Comparison of ENCODE assay signal across 11 cellular contexts in genomic region chrX:111352424-111352823, GRCh38. TPM values are rescaled to one million over a fixed set of nuclear protein-coding genes. Genes with fewer than 3 reads are reported as not detected.
DNase-seq lines count a peak whose midpoint lies in the region; ATAC-seq and TF ChIP-seq lines count a peak whose summit lies in the region.
"Had no signal": no experiment of that assay in that cellular context is flagged by ENCODE, and none has a peak within 500 bp of the region (broad histone marks: within the 10 kb centered on the region; RNA-seq: fewer than 3 reads in every experiment).

No MANE protein-coding gene starts in this region.

- no peaks in the 10 kb centered on the region for H3K36me3 ChIP-seq in right lobe of liver
- H3K36me3 ChIP-seq: BLaER1 treated with 17β-estradiol and CSF1 and Interleukin-3, amounts not matched to agents 10 nM and 100 nM had no signal

- no peaks in the 10 kb centered on the region for H3K27me3 ChIP-seq in right lobe of liver

- peak; percentile 42 to 74 (median 72) for ATAC-seq in right lobe of liver
- no peak for ATAC-seq in activated T-helper 17 cell treated with anti-CD3 and anti-CD28 coated beads, Interleukin-2, amount 50 U/mL, for 72 hours (replicated peaks)
- ATAC-seq: HCT116 had no signal

- peaks cover 0 to 12% (median 0%) of the 10 kb centered on the region in 5 experiments for H3K9me3 Mint-ChIP-seq in brain
- H3K9me3 Mint-ChIP-seq in activated T-helper 17 cell treated with anti-CD3 and anti-CD28 coated beads, Interleukin-2, amount 50 U/mL, for 72 hours: no peaks in the 10 kb centered on the region
- H3K9me3 Mint-ChIP-seq: activated CD4-positive, alpha-beta T cell treated with anti-CD3 and anti-CD28 coated beads, Interleukin-2, amount 10 ng/mL, durations not matched to agents 7 days and 5 days had no signal

- H3K27me3 Mint-ChIP-seq in brain: no peaks in the 10 kb centered on the region
- no peaks in the 10 kb centered on the region for H3K27me3 Mint-ChIP-seq in activated T-helper 17 cell treated with anti-CD3 and anti-CD28 coated beads, Interleukin-2, amount 50 U/mL, for 72 hours
- H3K27me3 Mint-ChIP-seq: activated CD4-positive, alpha-beta T cell treated with anti-CD3 and anti-CD28 coated beads, Interleukin-2, amount 10 ng/mL, durations not matched to agents 7 days and 5 days had no signal

- no peak overlapping the region for H3K4me3 ChIP-seq in right lobe of liver
- H3K4me3 ChIP-seq: BLaER1 treated with 17β-estradiol and CSF1 and Interleukin-3, amounts not matched to agents 10 nM and 100 nM had no signal

- TF ChIP-seq CTCF in brain (conservative IDR thresholded peaks at IDR 0.05) (no peak), right lobe of liver (IDR thresholded peaks at IDR 0.05) (no peak)

- no peak for TF ChIP-seq POLR2A in right lobe of liver (IDR thresholded peaks at IDR 0.05)

- H3K9me3 ChIP-seq in right lobe of liver: no peaks in the 10 kb centered on the region

- intact Hi-C loops in right lobe of liver (cut with DNase I): no loop called here

- H3K4me3 Mint-ChIP-seq in brain: peak overlapping the region in 3 of 5 experiments; percentile 31 to 70 (median 60)
- no peak overlapping the region for H3K4me3 Mint-ChIP-seq in activated T-helper 17 cell treated with anti-CD3 and anti-CD28 coated beads, Interleukin-2, amount 50 U/mL, for 72 hours
- H3K4me3 Mint-ChIP-seq: activated CD4-positive, alpha-beta T cell treated with anti-CD3 and anti-CD28 coated beads, Interleukin-2, amount 10 ng/mL, durations not matched to agents 7 days and 5 days had no signal

- no peaks in the 10 kb centered on the region for H3K4me1 ChIP-seq in right lobe of liver
- H3K4me1 ChIP-seq: BLaER1 treated with 17β-estradiol and CSF1 and Interleukin-3, amounts not matched to agents 10 nM and 100 nM had no signal

- no peak overlapping the region for H3K27ac ChIP-seq in right lobe of liver
- H3K27ac ChIP-seq: BLaER1 treated with 17β-estradiol and CSF1 and Interleukin-3, amounts not matched to agents 10 nM and 100 nM had no signal

- H3K36me3 Mint-ChIP-seq in brain: peaks cover 69% of the 10 kb centered on the region
- no peaks in the 10 kb centered on the region for H3K36me3 Mint-ChIP-seq in activated T-helper 17 cell treated with anti-CD3 and anti-CD28 coated beads, Interleukin-2, amount 50 U/mL, for 72 hours (ENCODE audit: low read depth)

- peaks cover 88% of the 10 kb centered on the region for H3K4me1 Mint-ChIP-seq in brain
- no peaks in the 10 kb centered on the region for H3K4me1 Mint-ChIP-seq in activated T-helper 17 cell treated with anti-CD3 and anti-CD28 coated beads, Interleukin-2, amount 50 U/mL, for 72 hours
- H3K4me1 Mint-ChIP-seq: activated CD4-positive, alpha-beta T cell treated with anti-CD3 and anti-CD28 coated beads, Interleukin-2, amount 10 ng/mL, durations not matched to agents 7 days and 5 days had no signal

- 56% methylated on average over 1 of the region's 1 CpG for WGBS in right lobe of liver (ENCODE audit: insufficient coverage, low coverage, low lambda C conversion rate, missing lambda C conversion rate)

- peak overlapping the region in 4 of 5 experiments; percentile 77 to 95 (median 89) for H3K27ac Mint-ChIP-seq in brain
- H3K27ac Mint-ChIP-seq in activated T-helper 17 cell treated with anti-CD3 and anti-CD28 coated beads, Interleukin-2, amount 50 U/mL, for 72 hours: no peak overlapping the region
- H3K27ac Mint-ChIP-seq: activated CD4-positive, alpha-beta T cell treated with anti-CD3 and anti-CD28 coated beads, Interleukin-2, amount 10 ng/mL, durations not matched to agents 7 days and 5 days had no signal

- DNase-seq in DMS 273 treated with DMSO at 0.1 percent for 48 hours (lab: John Stamatoyannopoulos, UW): peak; percentile 35
- DNase-seq in NCI-H128 (lab: John Stamatoyannopoulos, UW; ENCODE audit: unreplicated experiment): peak; percentile 2
- DNase-seq in right lobe of liver: peak in 2 of 3 donors; percentile 31 to 42
- no peak for DNase-seq in activated naive CD4-positive, alpha-beta T cell (lab: John Stamatoyannopoulos, UW)
- no peak for DNase-seq in SK-N-DZ (ENCODE audit: low spot score)
- no peak for DNase-seq in NCI-H526 treated with DMSO at 0.1 percent for 48 hours (lab: John Stamatoyannopoulos, UW)
- DNase-seq: activated CD4-positive, alpha-beta T cell treated with anti-CD3 and anti-CD28 coated beads, Interleukin-2, amount 10 ng/mL, durations not matched to agents 7 days and 5 days had no signal

RNA-seq across cellular contexts. Expression of gene DCX, which starts 59.6 kb away (rescaled TPM):
- 19.2 TPM for polyA plus RNA-seq in brain (ENCODE audit: insufficient read depth, low read depth, low replicate concordance)
- total RNA-seq in right lobe of liver: under 1 TPM in 3 of 6 experiments, not detected in 3; 0.09 to 0.25 (median 0.25) TPM
- 12.9 and 20.8 TPM in 2 replicates for polyA plus RNA-seq in SK-N-DZ (2014; cell fraction: cytosol; rRNA removed)
- polyA plus RNA-seq in SK-N-DZ (2014; cell fraction: nucleus; rRNA removed): 4.3 and 10.7 TPM in 2 replicates
- not detected for total RNA-seq in activated T-helper 17 cell treated with anti-CD3 and anti-CD28 coated beads, Interleukin-2, amount 50 U/mL, for 72 hours
- total RNA-seq: activated CD4-positive, alpha-beta T cell treated with anti-CD3 and anti-CD28 coated beads, Interleukin-2, amount 10 ng/mL, durations not matched to agents 7 days and 5 days had no signal

Comparison
In these comparisons a context has a peak if more than half of its experiments do, and no peak if none do; other contexts are left out.
1. DNase-seq: peak in DMS 273 treated with DMSO at 0.1 percent for 48 hours (single experiment), NCI-H128 (single experiment) and right lobe of liver (2 of 3); none in activated naive CD4-positive, alpha-beta T cell (0 of 4), SK-N-DZ (single experiment) and NCI-H526 treated with DMSO at 0.1 percent for 48 hours (single experiment).